ENCODE assay signal across 1 cellular context in genomic region chr10:102919237-102919959, GRCh38.
TF ChIP-seq lines count a peak whose summit lies in the region.

No MANE protein-coding gene starts in this region.

TF ChIP-seq in HepG2, 621 proteins besides CTCF, POLR2A, EP300 and RAD21 (continued from another document and continues in another):
- TF ChIP-seq, protein P1, sequence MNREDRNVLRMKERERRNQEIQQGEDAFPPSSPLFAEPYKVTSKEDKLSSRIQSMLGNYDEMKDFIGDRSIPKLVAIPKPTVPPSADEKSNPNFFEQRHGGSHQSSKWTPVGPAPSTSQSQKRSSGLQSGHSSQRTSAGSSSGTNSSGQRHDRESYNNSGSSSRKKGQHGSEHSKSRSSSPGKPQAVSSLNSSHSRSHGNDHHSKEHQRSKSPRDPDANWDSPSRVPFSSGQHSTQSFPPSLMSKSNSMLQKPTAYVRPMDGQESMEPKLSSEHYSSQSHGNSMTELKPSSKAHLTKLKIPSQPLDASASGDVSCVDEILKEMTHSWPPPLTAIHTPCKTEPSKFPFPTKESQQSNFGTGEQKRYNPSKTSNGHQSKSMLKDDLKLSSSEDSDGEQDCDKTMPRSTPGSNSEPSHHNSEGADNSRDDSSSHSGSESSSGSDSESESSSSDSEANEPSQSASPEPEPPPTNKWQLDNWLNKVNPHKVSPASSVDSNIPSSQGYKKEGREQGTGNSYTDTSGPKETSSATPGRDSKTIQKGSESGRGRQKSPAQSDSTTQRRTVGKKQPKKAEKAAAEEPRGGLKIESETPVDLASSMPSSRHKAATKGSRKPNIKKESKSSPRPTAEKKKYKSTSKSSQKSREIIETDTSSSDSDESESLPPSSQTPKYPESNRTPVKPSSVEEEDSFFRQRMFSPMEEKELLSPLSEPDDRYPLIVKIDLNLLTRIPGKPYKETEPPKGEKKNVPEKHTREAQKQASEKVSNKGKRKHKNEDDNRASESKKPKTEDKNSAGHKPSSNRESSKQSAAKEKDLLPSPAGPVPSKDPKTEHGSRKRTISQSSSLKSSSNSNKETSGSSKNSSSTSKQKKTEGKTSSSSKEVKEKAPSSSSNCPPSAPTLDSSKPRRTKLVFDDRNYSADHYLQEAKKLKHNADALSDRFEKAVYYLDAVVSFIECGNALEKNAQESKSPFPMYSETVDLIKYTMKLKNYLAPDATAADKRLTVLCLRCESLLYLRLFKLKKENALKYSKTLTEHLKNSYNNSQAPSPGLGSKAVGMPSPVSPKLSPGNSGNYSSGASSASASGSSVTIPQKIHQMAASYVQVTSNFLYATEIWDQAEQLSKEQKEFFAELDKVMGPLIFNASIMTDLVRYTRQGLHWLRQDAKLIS (CRISPR knock-in tag; IDR thresholded peaks at IDR 0.05) = no peak
- no peak for TF ChIP-seq ZNF530 (CRISPR knock-in tag; IDR thresholded peaks at IDR 0.05; ENCODE audit: low read depth)
- peak; percentile 41; the same call in 1 of the 2 replicates for TF ChIP-seq ARID4A (CRISPR knock-in tag; IDR thresholded peaks at IDR 0.05; ENCODE audit: borderline replicate concordance)
- no peak for TF ChIP-seq RFX5 (IDR thresholded peaks at IDR 0.05; ENCODE audit: low read depth, low read length)
- 0 out of 2 replicates have a peak, but pooled peaks have one; percentile 0 for TF ChIP-seq ZNF230 (CRISPR knock-in tag; IDR thresholded peaks at IDR 0.05)
- TF ChIP-seq ZNF513 (CRISPR knock-in tag; conservative IDR thresholded peaks at IDR 0.05) = no peak
- TF ChIP-seq ZNF772 (CRISPR knock-in tag; IDR thresholded peaks at IDR 0.05) = 0 out of 2 replicates have a peak, but pooled peaks have one; percentile 36
- TF ChIP-seq, protein P2, sequence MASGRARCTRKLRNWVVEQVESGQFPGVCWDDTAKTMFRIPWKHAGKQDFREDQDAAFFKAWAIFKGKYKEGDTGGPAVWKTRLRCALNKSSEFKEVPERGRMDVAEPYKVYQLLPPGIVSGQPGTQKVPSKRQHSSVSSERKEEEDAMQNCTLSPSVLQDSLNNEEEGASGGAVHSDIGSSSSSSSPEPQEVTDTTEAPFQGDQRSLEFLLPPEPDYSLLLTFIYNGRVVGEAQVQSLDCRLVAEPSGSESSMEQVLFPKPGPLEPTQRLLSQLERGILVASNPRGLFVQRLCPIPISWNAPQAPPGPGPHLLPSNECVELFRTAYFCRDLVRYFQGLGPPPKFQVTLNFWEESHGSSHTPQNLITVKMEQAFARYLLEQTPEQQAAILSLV (CRISPR knock-in tag; IDR thresholded peaks at IDR 0.05; ENCODE audit: borderline replicate concordance) = no peak; the same call in 1 of the 2 replicates
- TF ChIP-seq ZNF207 (IDR thresholded peaks at IDR 0.05; ENCODE audit: borderline replicate concordance) = no peak
- peak; percentile 44; the same call in 1 of the 2 replicates for TF ChIP-seq ZNF331 (CRISPR knock-in tag; IDR thresholded peaks at IDR 0.05)
- TF ChIP-seq CSRNP2 (CRISPR knock-in tag; conservative IDR thresholded peaks at IDR 0.05; ENCODE audit: low read depth) = no peak
- no peak for TF ChIP-seq SETDB1 (CRISPR knock-in tag; IDR thresholded peaks at IDR 0.05; ENCODE audit: borderline replicate concordance)
- no peak for TF ChIP-seq ZNF652 (CRISPR knock-in tag; IDR thresholded peaks at IDR 0.05; ENCODE audit: borderline replicate concordance, low read depth)
- TF ChIP-seq ZNF12 (CRISPR knock-in tag; IDR thresholded peaks at IDR 0.05) = no peak
- 0 out of 2 replicates have a peak, but pooled peaks have one; percentile 4 for TF ChIP-seq FOSL2 (CRISPR knock-in tag; IDR thresholded peaks at IDR 0.05)
- no peak for TF ChIP-seq SMAD9 (CRISPR knock-in tag; IDR thresholded peaks at IDR 0.05)
- no peak for TF ChIP-seq ZBTB8A (CRISPR knock-in tag; IDR thresholded peaks at IDR 0.05; ENCODE audit: borderline replicate concordance, low read depth)
- no peak for TF ChIP-seq ZFP90 (CRISPR knock-in tag; IDR thresholded peaks at IDR 0.05; ENCODE audit: borderline replicate concordance)
- TF ChIP-seq ZNF484 (CRISPR knock-in tag; IDR thresholded peaks at IDR 0.05; ENCODE audit: borderline replicate concordance, low read depth) = no peak
- TF ChIP-seq, protein P3, sequence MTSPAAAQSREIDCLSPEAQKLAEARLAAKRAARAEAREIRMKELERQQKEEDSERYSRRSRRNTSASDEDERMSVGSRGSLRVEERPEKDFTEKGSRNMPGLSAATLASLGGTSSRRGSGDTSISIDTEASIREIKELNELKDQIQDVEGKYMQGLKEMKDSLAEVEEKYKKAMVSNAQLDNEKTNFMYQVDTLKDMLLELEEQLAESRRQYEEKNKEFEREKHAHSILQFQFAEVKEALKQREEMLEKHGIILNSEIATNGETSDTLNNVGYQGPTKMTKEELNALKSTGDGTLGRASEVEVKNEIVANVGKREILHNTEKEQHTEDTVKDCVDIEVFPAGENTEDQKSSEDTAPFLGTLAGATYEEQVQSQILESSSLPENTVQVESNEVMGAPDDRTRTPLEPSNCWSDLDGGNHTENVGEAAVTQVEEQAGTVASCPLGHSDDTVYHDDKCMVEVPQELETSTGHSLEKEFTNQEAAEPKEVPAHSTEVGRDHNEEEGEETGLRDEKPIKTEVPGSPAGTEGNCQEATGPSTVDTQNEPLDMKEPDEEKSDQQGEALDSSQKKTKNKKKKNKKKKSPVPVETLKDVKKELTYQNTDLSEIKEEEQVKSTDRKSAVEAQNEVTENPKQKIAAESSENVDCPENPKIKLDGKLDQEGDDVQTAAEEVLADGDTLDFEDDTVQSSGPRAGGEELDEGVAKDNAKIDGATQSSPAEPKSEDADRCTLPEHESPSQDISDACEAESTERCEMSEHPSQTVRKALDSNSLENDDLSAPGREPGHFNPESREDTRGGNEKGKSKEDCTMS (CRISPR knock-in tag; conservative IDR thresholded peaks at IDR 0.05) = no peak
- peak; percentile 56; the same call in 1 of the 2 replicates for TF ChIP-seq ZC3H13 (CRISPR knock-in tag; IDR thresholded peaks at IDR 0.05)
- TF ChIP-seq, protein P4, sequence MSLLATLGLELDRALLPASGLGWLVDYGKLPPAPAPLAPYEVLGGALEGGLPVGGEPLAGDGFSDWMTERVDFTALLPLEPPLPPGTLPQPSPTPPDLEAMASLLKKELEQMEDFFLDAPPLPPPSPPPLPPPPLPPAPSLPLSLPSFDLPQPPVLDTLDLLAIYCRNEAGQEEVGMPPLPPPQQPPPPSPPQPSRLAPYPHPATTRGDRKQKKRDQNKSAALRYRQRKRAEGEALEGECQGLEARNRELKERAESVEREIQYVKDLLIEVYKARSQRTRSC (CRISPR knock-in tag; IDR thresholded peaks at IDR 0.05; ENCODE audit: low read depth) = no peak
- TF ChIP-seq, protein P5, sequence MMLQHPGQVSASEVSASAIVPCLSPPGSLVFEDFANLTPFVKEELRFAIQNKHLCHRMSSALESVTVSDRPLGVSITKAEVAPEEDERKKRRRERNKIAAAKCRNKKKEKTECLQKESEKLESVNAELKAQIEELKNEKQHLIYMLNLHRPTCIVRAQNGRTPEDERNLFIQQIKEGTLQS (CRISPR knock-in tag; IDR thresholded peaks at IDR 0.05) = no peak
- no peak; the same call in 1 of the 2 replicates for TF ChIP-seq ZNF607 (CRISPR knock-in tag; IDR thresholded peaks at IDR 0.05; ENCODE audit: borderline replicate concordance)
- TF ChIP-seq ZFAT (CRISPR knock-in tag; conservative IDR thresholded peaks at IDR 0.05) = peak; percentile 78; the same call in 1 of the 2 replicates
- TF ChIP-seq, protein P6, sequence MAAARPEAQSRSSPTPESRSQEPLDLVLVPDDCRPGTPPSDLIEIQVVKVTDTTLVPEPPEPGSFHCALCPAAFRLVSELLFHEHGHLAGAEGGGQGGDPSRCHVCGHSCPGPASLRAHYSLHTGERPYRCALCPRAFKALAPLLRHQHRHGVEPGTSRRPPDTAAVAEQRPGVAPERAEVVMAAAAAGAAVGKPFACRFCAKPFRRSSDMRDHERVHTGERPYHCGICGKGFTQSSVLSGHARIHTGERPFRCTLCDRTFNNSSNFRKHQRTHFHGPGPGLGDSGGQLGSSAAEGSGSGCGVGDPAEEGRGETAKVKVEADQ (CRISPR knock-in tag; IDR thresholded peaks at IDR 0.05; ENCODE audit: borderline replicate concordance) = peak; percentile 54; the same call in 1 of the 2 replicates
- no peak for TF ChIP-seq SKIL (CRISPR knock-in tag; IDR thresholded peaks at IDR 0.05; ENCODE audit: borderline replicate concordance)
- no peak for TF ChIP-seq GTF2F1 (IDR thresholded peaks at IDR 0.05; ENCODE audit: low read length)
- TF ChIP-seq, protein P7, sequence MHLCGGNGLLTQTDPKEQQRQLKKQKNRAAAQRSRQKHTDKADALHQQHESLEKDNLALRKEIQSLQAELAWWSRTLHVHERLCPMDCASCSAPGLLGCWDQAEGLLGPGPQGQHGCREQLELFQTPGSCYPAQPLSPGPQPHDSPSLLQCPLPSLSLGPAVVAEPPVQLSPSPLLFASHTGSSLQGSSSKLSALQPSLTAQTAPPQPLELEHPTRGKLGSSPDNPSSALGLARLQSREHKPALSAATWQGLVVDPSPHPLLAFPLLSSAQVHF (CRISPR knock-in tag; IDR thresholded peaks at IDR 0.05) = peak; percentile 29; the same call in 1 of the 2 replicates
- peak; percentile 9 for TF ChIP-seq TEAD3 (CRISPR knock-in tag; optimal IDR thresholded peaks at IDR 0.05; ENCODE audit: borderline replicate concordance)
- TF ChIP-seq FOXK2 (IDR thresholded peaks at IDR 0.05) = no peak
- no peak for TF ChIP-seq ZNF782 (CRISPR knock-in tag; IDR thresholded peaks at IDR 0.05; ENCODE audit: borderline replicate concordance)
- no peak for TF ChIP-seq PRPF4 (IDR thresholded peaks at IDR 0.05; ENCODE audit: low read depth, low read length, poor library complexity, severe bottlenecking)
- TF ChIP-seq HDAC1 (CRISPR knock-in tag; IDR thresholded peaks at IDR 0.05) = 0 out of 2 replicates have a peak, but pooled peaks have one; percentile 27
- TF ChIP-seq ZNF30 (CRISPR knock-in tag; IDR thresholded peaks at IDR 0.05) = peak; percentile 63; the same call in 1 of the 2 replicates
- TF ChIP-seq ZNF713 (CRISPR knock-in tag; IDR thresholded peaks at IDR 0.05) = no peak
- TF ChIP-seq HHEX (CRISPR knock-in tag; IDR thresholded peaks at IDR 0.05) = no peak
- TF ChIP-seq ZBTB7B (CRISPR knock-in tag; IDR thresholded peaks at IDR 0.05) = peak; percentile 37; the same call in 1 of the 2 replicates
- TF ChIP-seq ZNF749 (CRISPR knock-in tag; IDR thresholded peaks at IDR 0.05; ENCODE audit: borderline replicate concordance) = 0 out of 2 replicates have a peak, but pooled peaks have one; percentile 25
- peak; percentile 43; the same call in 1 of the 2 replicates for TF ChIP-seq CCDC6 (CRISPR knock-in tag; IDR thresholded peaks at IDR 0.05)
- no peak for TF ChIP-seq NCOR1 (IDR thresholded peaks at IDR 0.05; ENCODE audit: borderline replicate concordance, low read length)
- 0 out of 2 replicates have a peak, but pooled peaks have one; percentile 39 for TF ChIP-seq ARNT2 (CRISPR knock-in tag; IDR thresholded peaks at IDR 0.05; ENCODE audit: low read depth)
